Comparison of ENCODE assay signal across 14 cellular contexts in the genomic region with DNA sequence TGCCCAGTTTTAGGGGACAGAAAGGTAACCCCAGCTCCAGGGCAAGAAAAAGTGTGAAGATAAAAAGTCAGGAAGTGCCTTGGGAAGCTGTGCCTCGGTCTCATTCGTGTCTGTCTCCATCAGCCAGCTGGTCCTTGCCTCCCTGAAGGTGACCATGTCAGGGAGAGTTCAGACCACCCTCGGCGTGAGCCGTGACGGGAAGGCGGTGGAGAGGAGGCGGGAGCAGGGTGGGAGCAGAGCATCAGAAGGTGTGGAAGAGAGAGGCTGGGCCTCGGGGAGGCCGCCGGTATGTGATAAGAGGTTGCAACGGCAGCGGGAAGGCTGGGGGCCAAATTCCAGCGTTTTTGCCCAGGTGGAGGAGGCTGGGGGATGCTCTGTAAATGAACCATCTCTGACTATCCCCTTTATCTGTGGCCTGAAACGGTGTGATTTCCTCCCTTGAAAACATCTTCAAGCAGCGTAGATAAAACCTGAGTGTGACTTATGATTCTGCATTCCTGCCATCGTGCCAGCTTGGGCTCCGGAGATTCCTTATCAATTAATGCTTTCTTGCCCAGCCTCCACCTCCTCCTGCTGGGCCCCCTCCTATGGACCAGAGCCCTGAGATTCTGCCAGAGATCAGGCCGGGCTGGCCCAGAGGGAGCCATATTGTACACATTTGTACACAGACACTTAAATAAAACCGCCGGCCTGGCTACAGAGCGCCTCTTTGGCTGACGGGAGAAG.
"Had no signal": no experiment of that assay in that cellular context is flagged by ENCODE, and none has a peak within 500 bp of the region (broad histone marks: within the 10 kb centered on the region; RNA-seq: fewer than 3 reads in every experiment).

No MANE protein-coding gene starts in this region.

- H3K9me3 ChIP-seq: adrenal gland, testis, uterus had no signal

- DNase-seq: activated CD4-positive, alpha-beta T cell treated with anti-CD3 and anti-CD28 coated beads, Interleukin-2, amount 50 U/mL, for 1 hour; activated naive CD4-positive, alpha-beta T cell treated with anti-CD3 and anti-CD28 coated beads, Interleukin-2, amount 50 U/mL, for 16 hours; adrenal gland; caudate nucleus; cortex of kidney; foreskin melanocyte; heart left ventricle; natural killer cell; nucleus accumbens; stimulated activated CD4-positive, alpha-beta T cell treated with anti-CD3 and anti-CD28 coated beads, Interleukin-2, amount 100 ng/mL, for 48 hours; stimulated activated naive CD8-positive, alpha-beta T cell treated with anti-CD3 and anti-CD28 coated beads, Interleukin-15, Interleukin-2, amounts not matched to agents 100 U/mL and 50 U/mL, for 24 hours; testis; uterus had no signal

- H3K9me3 Mint-ChIP-seq: activated T-helper 2 cell treated with anti-CD3 and anti-CD28 coated beads, Interferon-gamma antibody, Interleukin-2, Interleukin-4, amounts not matched to agents 10 μg/mL and 5 μg/mL and 100 μg/mL, durations not matched to agents 14 hours and 24 hours and 36 hours; natural killer cell had no signal

- H3K4me3 Mint-ChIP-seq: natural killer cell had no signal

- H3K4me1 ChIP-seq: adrenal gland, heart left ventricle, testis, uterus had no signal

- H3K36me3 ChIP-seq: adrenal gland, heart left ventricle, uterus had no signal

- H3K4me3 ChIP-seq: adrenal gland, heart left ventricle, testis, uterus had no signal

- H3K4me1 Mint-ChIP-seq: natural killer cell had no signal

- H3K27ac ChIP-seq: adrenal gland, testis, uterus had no signal

- H3K36me3 Mint-ChIP-seq: natural killer cell had no signal

- H3K27ac Mint-ChIP-seq: activated T-helper 2 cell treated with anti-CD3 and anti-CD28 coated beads, Interferon-gamma antibody, Interleukin-2, Interleukin-4, amounts not matched to agents 10 μg/mL and 5 μg/mL and 100 μg/mL, durations not matched to agents 14 hours and 24 hours and 36 hours; natural killer cell had no signal

- H3K27me3 ChIP-seq: testis, uterus had no signal
